10 cellular contexts compared by ENCODE assay signal in genomic region chr4:128601992-128602695, GRCh38.
DNase-seq lines count a peak whose midpoint lies in the region; ATAC-seq, FAIRE-seq and TF ChIP-seq lines count a peak whose summit lies in the region.
"Had no signal": no experiment of that assay in that cellular context is flagged by ENCODE, and none has a peak within 500 bp of the region (broad histone marks: within the 10 kb centered on the region; RNA-seq: fewer than 3 reads in every experiment).

No MANE protein-coding gene starts in this region.

- POLR2A ChIA-PET in SK-N-SH (lab: Yijun Ruan, JAX) = no interaction called here

- CTCF ChIA-PET in SK-N-SH (lab: Yijun Ruan, JAX) = interaction anchor here (2.4 kb wide), 1 partner anchor 147 kb away, joined by 8 read pairs; no protein-coding TSS in a partner anchor

- intact Hi-C loops in pancreas (cut with DNase I) = no loop called here

- H3K79me2 ChIP-seq in SK-N-SH (ENCODE audit: insufficient read depth) = no peaks in the 10 kb centered on the region
- H3K79me2 ChIP-seq in MM.1S (ENCODE audit: low read length) = no peaks in the 10 kb centered on the region

- H3K27me3 ChIP-seq in SK-N-SH (ENCODE audit: insufficient read depth) (no peaks in the 10 kb centered on the region), pancreas (no peaks in the 10 kb centered on the region), MM.1S (replicated peaks; ENCODE audit: insufficient read depth, low read length) (no peaks in the 10 kb centered on the region)

- H4K20me1 ChIP-seq in SK-N-SH (ENCODE audit: insufficient read depth) (no peaks in the 10 kb centered on the region), MM.1S (ENCODE audit: insufficient read depth, low read length) (no peaks in the 10 kb centered on the region)

- H3K36me3 ChIP-seq in SK-N-SH (replicated peaks in 1 of 2; ENCODE audit: control insufficient read depth in 1 of 2, insufficient read depth in 2 of 2, low read length in 1 of 2) (no peaks in the 10 kb centered on the region), pancreas (no peaks in the 10 kb centered on the region), MM.1S (replicated peaks; ENCODE audit: insufficient read depth, low read length) (no peaks in the 10 kb centered on the region)

- H3K9ac ChIP-seq in SK-N-SH (peak overlapping the region; percentile 29; the same call in 1 of the 2 replicates), MM.1S (ENCODE audit: low read length) (no peak overlapping the region)

- no peak for TF ChIP-seq RAD21 in SK-N-SH (IDR thresholded peaks at IDR 0.05; ENCODE audit: low read length)

- ATAC-seq in pancreas (peak in 3 of 4 donors; percentile 7 to 23 (median 9)), HG03521 (IDR thresholded peaks at IDR 0.05; ENCODE audit: unreplicated experiment) (no peak), GM21390 (IDR thresholded peaks at IDR 0.05; ENCODE audit: unreplicated experiment) (no peak)
- ATAC-seq: natural killer cell had no signal

- H3K9me3 ChIP-seq in SK-N-SH (no peaks in the 10 kb centered on the region), pancreas (no peaks in the 10 kb centered on the region), MM.1S (replicated peaks; ENCODE audit: insufficient read depth, low read length) (no peaks in the 10 kb centered on the region)

- H3K27ac ChIP-seq in SK-N-SH (ENCODE audit: low read depth in 2 of 2, low read length in 1 of 2) (peak overlapping the region; percentile 61 to 79), pancreas (peak overlapping the region; percentile 36 to 92 (median 70)), MM.1S (ENCODE audit: low read length) (no peak overlapping the region)

- no peaks in the 10 kb centered on the region for H3K9me2 ChIP-seq in SK-N-SH
- H3K9me2 ChIP-seq in MM.1S (replicated peaks; ENCODE audit: insufficient read depth, low read length) = no peaks in the 10 kb centered on the region

- no peak for FAIRE-seq in pancreas (lab: Jason Lieb, UNC)
- FAIRE-seq: frontal cortex had no signal

- no peak for TF ChIP-seq EP300 in SK-N-SH (IDR thresholded peaks at IDR 0.05; ENCODE audit: borderline replicate concordance in 1 of 2, low read depth in 1 of 2, low read length in 1 of 2)

- H3K4me1 ChIP-seq in SK-N-SH (ENCODE audit: control insufficient read depth in 1 of 2, insufficient read depth in 2 of 2, low read depth in 1 of 2, low read length in 1 of 2) (peaks cover 21 to 22% of the 10 kb centered on the region in 2 experiments), pancreas (peaks cover 33 to 35% (median 35%) of the 10 kb centered on the region in 3 donors), MM.1S (ENCODE audit: low read length) (no peaks in the 10 kb centered on the region)

- H3K4me3 ChIP-seq in SK-N-SH (ENCODE audit: low read depth in 2 of 2, low read length in 1 of 2) (no peak overlapping the region), fibroblast of villous mesenchyme (ENCODE audit: low read depth, low read length) (no peak overlapping the region), pancreas (no peak overlapping the region), MM.1S (ENCODE audit: low read length) (no peak overlapping the region)

- H3K4me2 ChIP-seq in SK-N-SH = peak overlapping the region; percentile 72
- no peak overlapping the region for H3K4me2 ChIP-seq in MM.1S (ENCODE audit: low read depth, low read length)

- DNase-seq in EL (peak; percentile 56), SK-N-SH (no peak), fibroblast of villous mesenchyme (ENCODE audit: low read depth) (peak; percentile 52), pancreas (peak in 1 of 6 donors; percentile 55), NCI-H82 (lab: John Stamatoyannopoulos, UW) (no peak), MM.1S (no peak)
- DNase-seq: natural killer cell had no signal

- 63% methylated on average over 1 of the region's 1 CpG for WGBS in SK-N-SH (ENCODE audit: low lambda C conversion rate)
- 60 to 91% methylated on average over 1 of the region's 1 CpG for WGBS in pancreas, 2 donors

- H3F3A ChIP-seq in SK-N-SH (replicated peaks; ENCODE audit: insufficient read depth) (peaks cover 17% of the 10 kb centered on the region), MM.1S (ENCODE audit: insufficient read depth, low read length) (no peaks in the 10 kb centered on the region)

- H2AFZ ChIP-seq in SK-N-SH (ENCODE audit: low read depth) (peak overlapping the region; percentile 86; the same call in 1 of the 2 replicates), MM.1S (ENCODE audit: low read length) (no peak overlapping the region)

- TF ChIP-seq CTCF in SK-N-SH (IDR thresholded peaks at IDR 0.05) (no peak), fibroblast of villous mesenchyme (IDR thresholded peaks at IDR 0.05; ENCODE audit: insufficient read depth, low read depth, low read length) (no peak), pancreas (IDR thresholded peaks at IDR 0.05) (no peak), MM.1S (IDR thresholded peaks at IDR 0.05; ENCODE audit: low read length) (no peak)

TF ChIP-seq in SK-N-SH, 30 proteins besides CTCF, POLR2A, EP300 and RAD21:
- TF ChIP-seq, protein P1, sequence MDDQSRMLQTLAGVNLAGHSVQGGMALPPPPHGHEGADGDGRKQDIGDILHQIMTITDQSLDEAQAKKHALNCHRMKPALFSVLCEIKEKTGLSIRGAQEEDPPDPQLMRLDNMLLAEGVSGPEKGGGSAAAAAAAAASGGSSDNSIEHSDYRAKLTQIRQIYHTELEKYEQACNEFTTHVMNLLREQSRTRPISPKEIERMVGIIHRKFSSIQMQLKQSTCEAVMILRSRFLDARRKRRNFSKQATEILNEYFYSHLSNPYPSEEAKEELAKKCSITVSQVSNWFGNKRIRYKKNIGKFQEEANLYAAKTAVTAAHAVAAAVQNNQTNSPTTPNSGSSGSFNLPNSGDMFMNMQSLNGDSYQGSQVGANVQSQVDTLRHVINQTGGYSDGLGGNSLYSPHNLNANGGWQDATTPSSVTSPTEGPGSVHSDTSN (IDR thresholded peaks at IDR 0.05) = peak; percentile 3; the same call in 1 of the 2 replicates
- TF ChIP-seq MXI1 (IDR thresholded peaks at IDR 0.05; ENCODE audit: low read depth, low read length) = no peak

Comparison
In these comparisons a context has a peak if more than half of its experiments do, and no peak if none do; other contexts are left out.
1. DNase-seq: peak in EL (single experiment) and fibroblast of villous mesenchyme (single experiment); none in SK-N-SH (single experiment), NCI-H82 (single experiment) and MM.1S (single experiment).
2. ATAC-seq: peak in pancreas (3 of 4); none in HG03521 (single experiment) and GM21390 (single experiment).